ENCODE assay signal across 1 cellular context in genomic region chr18:1050012-1050657, GRCh38.
TF ChIP-seq lines count a peak whose summit lies in the region.

No MANE protein-coding gene starts in this region.

TF ChIP-seq in GM23338, 12 proteins besides CTCF, POLR2A, EP300 and RAD21:
- no peak for TF ChIP-seq ZNF462 (CRISPR knock-in tag; IDR thresholded peaks at IDR 0.05)
- no peak for TF ChIP-seq EZH2 (IDR thresholded peaks at IDR 0.05; ENCODE audit: low read depth, unreplicated experiment)
- no peak for TF ChIP-seq REST (IDR thresholded peaks at IDR 0.05; ENCODE audit: unreplicated experiment)
- no peak for TF ChIP-seq ZNF114 (CRISPR knock-in tag; IDR thresholded peaks at IDR 0.05)
- TF ChIP-seq CREB1 (CRISPR knock-in tag; IDR thresholded peaks at IDR 0.05; ENCODE audit: low read depth) = no peak
- TF ChIP-seq POLR2AphosphoS5 (IDR thresholded peaks at IDR 0.05; ENCODE audit: low read depth) = no peak
- no peak for TF ChIP-seq STAT1 (IDR thresholded peaks at IDR 0.05; ENCODE audit: unreplicated experiment)
- no peak for TF ChIP-seq ZNF331 (CRISPR knock-in tag; IDR thresholded peaks at IDR 0.05; ENCODE audit: low read depth)
- TF ChIP-seq NANOG (IDR thresholded peaks at IDR 0.05; ENCODE audit: borderline replicate concordance) = no peak
- no peak for TF ChIP-seq JUNB (IDR thresholded peaks at IDR 0.05; ENCODE audit: unreplicated experiment)
- TF ChIP-seq EZH2phosphoT487 (IDR thresholded peaks at IDR 0.05; ENCODE audit: unreplicated experiment) = no peak
- TF ChIP-seq ETS1 (IDR thresholded peaks at IDR 0.05) = no peak
TF ChIP-seq in GM23338: peak in this region for 0.
